In the genomic region with DNA sequence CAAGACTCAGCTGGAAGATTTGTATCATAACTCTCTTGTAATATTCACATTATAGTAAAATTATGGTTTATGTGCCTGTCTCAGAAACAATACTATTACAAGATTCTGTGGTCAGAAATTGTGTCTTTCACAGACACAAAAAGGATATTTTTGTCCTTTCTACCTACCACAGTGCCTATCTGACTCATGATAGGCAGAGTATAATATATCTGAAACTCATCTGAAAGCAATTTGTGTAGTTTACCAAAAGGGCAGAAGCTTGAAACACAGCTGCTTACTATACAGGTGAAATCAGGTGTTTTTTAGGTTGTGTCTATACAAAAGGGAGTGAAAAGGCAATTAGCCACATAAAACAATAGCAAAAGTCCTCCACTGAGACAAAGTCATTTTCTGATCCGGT, we compare ENCODE assay signal across 19 cellular contexts. TPM values are rescaled to one million over a fixed set of nuclear protein-coding genes. Genes with fewer than 3 reads are reported as not detected.
"Had no signal": no experiment of that assay in that cellular context is flagged by ENCODE, and none has a peak within 500 bp of the region (broad histone marks: within the 10 kb centered on the region; RNA-seq: fewer than 3 reads in every experiment).

No MANE protein-coding gene starts in this region.

- H3K4me3 ChIP-seq: gastrocnemius medialis, heart right ventricle, skin epidermis, testis had no signal

- ATAC-seq: activated CD8-positive, alpha-beta memory T cell treated with anti-CD3 and anti-CD28 coated beads, Interleukin-2, amount 10 ng/mL, durations not matched to agents 7 days and 5 days; activated naive CD4-positive, alpha-beta T cell treated with anti-CD3 and anti-CD28 coated beads, Interleukin-2, amount 50 U/mL, for 72 hours; effector memory CD8-positive, alpha-beta T cell; gastrocnemius medialis; heart right ventricle; left lobe of liver; natural killer cell; stimulated activated naive CD8-positive, alpha-beta T cell treated with anti-CD3 and anti-CD28 coated beads, Interleukin-15, amount 100 ng/mL, for 72 hours had no signal

- H3K9me3 ChIP-seq: gastrocnemius medialis, heart right ventricle, testis had no signal

- DNase-seq: activated CD4-positive, alpha-beta T cell treated with anti-CD3 and anti-CD28 coated beads, Interleukin-2, amount 50 U/mL, for 4 hours; activated CD4-positive, CD25-positive, alpha-beta regulatory T cell treated with anti-CD3 and anti-CD28 coated beads, Interleukin-2, amount 50 U/mL, for 72 hours; activated CD8-positive, alpha-beta memory T cell treated with anti-CD3 and anti-CD28 coated beads, Interleukin-2, amount 10 ng/mL, durations not matched to agents 7 days and 5 days; activated effector memory CD4-positive, alpha-beta T cell treated with Interleukin-2 at 50 U/mL for 16 hours; activated T-cell treated with anti-CD3 and anti-CD28 coated beads, Interleukin-2, amount 50 U/mL, for 24 hours; amniotic stem cell; effector memory CD8-positive, alpha-beta T cell; gastrocnemius medialis; heart right ventricle; islet precursor cell; natural killer cell; posterior cingulate gyrus; stimulated activated CD4-positive, alpha-beta T cell treated with anti-CD3 and anti-CD28 coated beads, Interleukin-4, amount 100 ng/mL, for 4 hours; stimulated activated naive CD8-positive, alpha-beta T cell treated with anti-CD3 and anti-CD28 coated beads, Interleukin-15, amount 100 ng/mL, for 72 hours; testis had no signal

- H3K36me3 ChIP-seq: gastrocnemius medialis, heart right ventricle had no signal

- H3K27me3 ChIP-seq: testis had no signal

- H3K4me1 ChIP-seq: gastrocnemius medialis, heart right ventricle, testis had no signal

- H3K27ac ChIP-seq: epithelial cell of prostate, gastrocnemius medialis, heart right ventricle, skin epidermis, testis had no signal

RNA-seq across cellular contexts. Expression of a gene that starts 10.9 kb away (rescaled TPM):
- total RNA-seq: activated CD8-positive, alpha-beta memory T cell treated with anti-CD3 and anti-CD28 coated beads, Interleukin-2, amount 10 ng/mL, durations not matched to agents 7 days and 5 days; activated naive CD4-positive, alpha-beta T cell treated with anti-CD3 and anti-CD28 coated beads, Interleukin-2, amount 50 U/mL, for 72 hours; natural killer cell had no signal
